11 cellular contexts compared by ENCODE assay signal in genomic region chr5:146238973-146239372, GRCh38. TPM values are rescaled to one million over a fixed set of nuclear protein-coding genes. Genes with fewer than 3 reads are reported as not detected.
DNase-seq lines count a peak whose midpoint lies in the region; ATAC-seq and TF ChIP-seq lines count a peak whose summit lies in the region.
"Had no signal": no experiment of that assay in that cellular context is flagged by ENCODE, and none has a peak within 500 bp of the region (broad histone marks: within the 10 kb centered on the region; RNA-seq: fewer than 3 reads in every experiment).

No MANE protein-coding gene starts in this region.

- H3K27me3 ChIP-seq in OCI-LY3 (ENCODE audit: low read depth, low read length): no peaks in the 10 kb centered on the region

- TF ChIP-seq CTCF in OCI-LY3 (IDR thresholded peaks at IDR 0.05; ENCODE audit: low read depth, low read length): no peak

- no peaks in the 10 kb centered on the region for H3K79me2 ChIP-seq in OCI-LY3 (ENCODE audit: low read length)

- peak overlapping the region; percentile 55 for H3K27ac ChIP-seq in OCI-LY3 (ENCODE audit: low read length)
- H3K27ac ChIP-seq: coronary artery had no signal

- peak; percentile 58 for ATAC-seq in activated CD8-positive, alpha-beta memory T cell treated with anti-CD3 and anti-CD28 coated beads, Interleukin-2, amount 10 ng/mL, durations not matched to agents 7 days and 5 days
- peak; percentile 74 for ATAC-seq in HG02642 (IDR thresholded peaks at IDR 0.05; ENCODE audit: poor library complexity, unreplicated experiment)
- peak; percentile 90 for ATAC-seq in stimulated activated naive CD8-positive, alpha-beta T cell treated with anti-CD3 and anti-CD28 coated beads, Interleukin-15, Interleukin-2, amounts not matched to agents 100 U/mL and 50 U/mL, for 24 hours

- H3K4me2 ChIP-seq in OCI-LY3 (ENCODE audit: low read length): peak overlapping the region; percentile 32

- H3K27ac Mint-ChIP-seq in activated CD8-positive, alpha-beta memory T cell treated with anti-CD3 and anti-CD28 coated beads, Interleukin-2, amount 10 ng/mL, durations not matched to agents 7 days and 5 days: peak overlapping the region; percentile 9

- H3K36me3 Mint-ChIP-seq in activated CD8-positive, alpha-beta memory T cell treated with anti-CD3 and anti-CD28 coated beads, Interleukin-2, amount 10 ng/mL, durations not matched to agents 7 days and 5 days: peaks cover 22% of the 10 kb centered on the region

- no peak for DNase-seq in activated CD8-positive, alpha-beta memory T cell treated with anti-CD3 and anti-CD28 coated beads, Interleukin-2, amount 10 ng/mL, durations not matched to agents 7 days and 5 days
- no peak for DNase-seq in activated CD8-positive, alpha-beta memory T cell treated with anti-CD3 and anti-CD28 coated beads for 24 hours
- DNase-seq in stimulated activated naive CD8-positive, alpha-beta T cell treated with anti-CD3 and anti-CD28 coated beads, Interleukin-15, Interleukin-2, amounts not matched to agents 100 U/mL and 50 U/mL, for 24 hours: no peak
- no peak for DNase-seq in occipital lobe (lab: John Stamatoyannopoulos, UW)
- DNase-seq in NCI-H128 (lab: John Stamatoyannopoulos, UW; ENCODE audit: unreplicated experiment): no peak
- no peak for DNase-seq in LoVo (ENCODE audit: low spot score)
- DNase-seq: EL, NCI-H1092 treated with DMSO at 0.1 percent for 48 hours had no signal

- H3K4me3 Mint-ChIP-seq in activated CD8-positive, alpha-beta memory T cell treated with anti-CD3 and anti-CD28 coated beads, Interleukin-2, amount 10 ng/mL, durations not matched to agents 7 days and 5 days: no peak overlapping the region

- peaks cover 3% of the 10 kb centered on the region for H3K36me3 ChIP-seq in OCI-LY3 (replicated peaks; ENCODE audit: low read depth, low read length)

- H4K20me1 ChIP-seq in OCI-LY3 (ENCODE audit: insufficient read depth, low read length): peaks cover 3% of the 10 kb centered on the region; the same call in 1 of the 2 replicates

- peaks cover 11% of the 10 kb centered on the region for H3K4me1 Mint-ChIP-seq in activated CD8-positive, alpha-beta memory T cell treated with anti-CD3 and anti-CD28 coated beads, Interleukin-2, amount 10 ng/mL, durations not matched to agents 7 days and 5 days

- peaks cover 14% of the 10 kb centered on the region for H3K4me1 ChIP-seq in OCI-LY3 (ENCODE audit: low read length)

- no peaks in the 10 kb centered on the region for H3K27me3 Mint-ChIP-seq in activated CD8-positive, alpha-beta memory T cell treated with anti-CD3 and anti-CD28 coated beads, Interleukin-2, amount 10 ng/mL, durations not matched to agents 7 days and 5 days

- H3K9me3 Mint-ChIP-seq in activated CD8-positive, alpha-beta memory T cell treated with anti-CD3 and anti-CD28 coated beads, Interleukin-2, amount 10 ng/mL, durations not matched to agents 7 days and 5 days (ENCODE audit: low read depth): no peaks in the 10 kb centered on the region

- no peak overlapping the region for H2AFZ ChIP-seq in OCI-LY3 (ENCODE audit: low read depth, low read length)

- no peak overlapping the region for H3K4me3 ChIP-seq in OCI-LY3 (ENCODE audit: low read length)
- H3K4me3 ChIP-seq: coronary artery had no signal

- H3K9ac ChIP-seq in OCI-LY3 (ENCODE audit: low read length): no peak overlapping the region

- no peaks in the 10 kb centered on the region for H3K9me3 ChIP-seq in OCI-LY3 (ENCODE audit: insufficient read depth, low read length)

- CTCF ChIA-PET in activated CD8-positive, alpha-beta memory T cell treated with anti-CD3 and anti-CD28 coated beads, Interleukin-2, amount 10 ng/mL, durations not matched to agents 7 days and 5 days (lab: Charles Lee): interaction anchor here (0.6 kb wide), 1 partner anchor 65 kb away, joined by 3 read pairs; no protein-coding TSS in a partner anchor

RNA-seq across cellular contexts. Expression of gene RBM27, which starts 35.6 kb away (rescaled TPM):
- total RNA-seq in activated CD8-positive, alpha-beta memory T cell treated with anti-CD3 and anti-CD28 coated beads, Interleukin-2, amount 10 ng/mL, durations not matched to agents 7 days and 5 days: 10 to 100 TPM; 19.0 to 26.5 TPM
- 39.9 TPM for total RNA-seq in occipital lobe

RNA-seq across cellular contexts. Expression of gene LARS1, which starts 56.5 kb away (rescaled TPM):
- total RNA-seq in activated CD8-positive, alpha-beta memory T cell treated with anti-CD3 and anti-CD28 coated beads, Interleukin-2, amount 10 ng/mL, durations not matched to agents 7 days and 5 days: 100 to 1,000 TPM; 108 to 147 TPM
- total RNA-seq in occipital lobe: 151 TPM
